ENCODE assay signal across 23 cellular contexts in genomic region chr3:72036899-72037298, GRCh38.
A peak's percentile ranks its signal among the peaks of the same experiment; 100 is the strongest.
DNase-seq lines count a peak whose midpoint lies in the region; ATAC-seq and TF ChIP-seq lines count a peak whose summit lies in the region.
"Had no signal": no experiment of that assay in that cellular context is flagged by ENCODE, and none has a peak within 500 bp of the region (broad histone marks: within the 10 kb centered on the region; RNA-seq: fewer than 3 reads in every experiment).

No MANE protein-coding gene starts in this region.

- no peak overlapping the region for H2BK120ac ChIP-seq in H9 (ENCODE audit: low read depth, low read length, poor library complexity, severe bottlenecking)

- no peaks in the 10 kb centered on the region; the same call in 1 of the 2 replicates for H3K4me1 ChIP-seq in H9 (ENCODE audit: insufficient read depth, low read length)
- H3K4me1 ChIP-seq: thyroid gland had no signal

- no peak overlapping the region for H3K4ac ChIP-seq in H9 (ENCODE audit: low read depth, low read length)

- no peaks in the 10 kb centered on the region for H3K79me1 ChIP-seq in H9 (ENCODE audit: insufficient read depth, low read depth, low read length, poor library complexity, severe bottlenecking)

- no peak overlapping the region for H3K4me2 ChIP-seq in H9 (ENCODE audit: insufficient read depth, insufficient read length, low read length)

- TF ChIP-seq CTCF in H9 (conservative IDR thresholded peaks at IDR 0.05) (no peak), cardiac fibroblast (IDR thresholded peaks at IDR 0.05; ENCODE audit: low read depth, low read length) (no peak), foreskin fibroblast (IDR thresholded peaks at IDR 0.05; ENCODE audit: low read depth, low read length) (no peak)

- peaks cover 3 to 4% of the 10 kb centered on the region in 2 experiments; a peak in 4 of 5 replicates for H3K9me3 Mint-ChIP-seq in H9

- H2BK12ac ChIP-seq in H9 (ENCODE audit: insufficient read length, low read depth, low read length): no peak overlapping the region

- no peaks in the 10 kb centered on the region for H3K9me3 ChIP-seq in H9 (ENCODE audit: control insufficient read depth, low read depth, low read length)
- H3K9me3 ChIP-seq: thyroid gland had no signal

- H3K36me3 Mint-ChIP-seq in H9 (ENCODE audit: insufficient read depth in 1 of 3, low read depth in 3 of 3): peaks cover 0 to 3% (median 2%) of the 10 kb centered on the region in 3 experiments; a peak in 4 of 7 replicates
- H3K36me3 Mint-ChIP-seq: activated naive CD8-positive, alpha-beta T cell treated with anti-CD3 and anti-CD28 coated beads for 36 hours; CD8-positive, alpha-beta memory T cell; stimulated activated memory B cell treated with anti-CD40 and anti-IgM and Interleukin-4, amounts not matched to agents 10 μg/mL and 1 μg/mL and 100 μg/mL, for 72 hours had no signal

- ATAC-seq in HG02852 (IDR thresholded peaks at IDR 0.05; ENCODE audit: unreplicated experiment): no peak
- ATAC-seq: activated CD8-positive, alpha-beta memory T cell treated with anti-CD3 and anti-CD28 coated beads, Interleukin-2, amount 10 ng/mL, durations not matched to agents 7 days and 5 days; left lobe of liver; stimulated activated memory B cell treated with anti-CD40 and anti-IgM and Interleukin-4, amounts not matched to agents 10 μg/mL and 1 μg/mL and 100 μg/mL, for 72 hours had no signal

- no peak overlapping the region for H4K8ac ChIP-seq in H9 (replicated peaks; ENCODE audit: insufficient read length, low read depth, low read length)

- peaks cover 5% of the 10 kb centered on the region for H3K27me3 Mint-ChIP-seq in H9 (ENCODE audit: low read depth)

- H2BK15ac ChIP-seq in H9 (ENCODE audit: low read depth, low read length): no peak overlapping the region

- H3K23ac ChIP-seq in H9 (ENCODE audit: insufficient read length, low read depth, low read length): no peak overlapping the region

- H3K23me2 ChIP-seq in H9 (ENCODE audit: insufficient read length, low read depth, low read length, poor library complexity, severe bottlenecking): no peaks in the 10 kb centered on the region

- DNase-seq in H9 (no peak), cardiac fibroblast (ENCODE audit: low read depth in 2 of 2) (peak; percentile 26 to 88), foreskin fibroblast (peak; percentile 15 to 40), SIG-M5 treated with dmso at 0.1 percent for 504 hours (lab: John Stamatoyannopoulos, UW; ENCODE audit: unreplicated experiment) (no peak)
- no peak for DNase-seq in central memory CD4-positive, alpha-beta T cell
- DNase-seq in activated CD4-positive, alpha-beta T cell treated with anti-CD3 and anti-CD28 coated beads for 1 hour: no peak
- DNase-seq: activated CD4-positive, alpha-beta T cell treated with anti-CD3 and anti-CD28 coated beads for 4 hours; activated CD8-positive, alpha-beta memory T cell treated with anti-CD3 and anti-CD28 coated beads, Interleukin-2, amount 10 ng/mL, durations not matched to agents 7 days and 5 days; activated naive CD8-positive, alpha-beta T cell treated with anti-CD3 and anti-CD28 coated beads for 36 hours; CD8-positive, alpha-beta memory T cell; dermis blood vessel endothelial cell; DMS79; midbrain; MM.1S; NCI-H1436 treated with DMSO at 0.1 percent for 48 hours; NCI-H82; OCI-M1; SHP77; stimulated activated CD4-positive, alpha-beta T cell treated with anti-CD3 and anti-CD28 coated beads, Interleukin-1b, Interleukin-23, amount 100 ng/mL, for 48 hours; thyroid gland had no signal

- peaks cover 14 to 16% of the 10 kb centered on the region in 2 experiments for H3K4me1 Mint-ChIP-seq in H9
- H3K4me1 Mint-ChIP-seq: CD8-positive, alpha-beta memory T cell had no signal

- H3K79me2 ChIP-seq in H9 (ENCODE audit: insufficient read depth, low read length): no peaks in the 10 kb centered on the region

- H2AFZ ChIP-seq in H9 (ENCODE audit: low read length): no peak overlapping the region

- H4K20me1 ChIP-seq in H9 (ENCODE audit: control insufficient read depth, insufficient read depth, insufficient read length): no peaks in the 10 kb centered on the region

- H3K4me3 ChIP-seq in cardiac fibroblast (replicated peaks in 1 of 2; ENCODE audit: low read depth in 2 of 2, low read length in 2 of 2) (no peak overlapping the region), foreskin fibroblast (ENCODE audit: low read depth in 1 of 2, low read length in 2 of 2) (no peak overlapping the region)
- H3K4me3 ChIP-seq: thyroid gland had no signal

- H3K56ac ChIP-seq in H9 (ENCODE audit: insufficient read length, low read depth, low read length): no peak overlapping the region

- no peak overlapping the region for H3K9ac ChIP-seq in H9 (ENCODE audit: extremely low read depth, insufficient read length, low read length)

- H3K4me3 Mint-ChIP-seq in H9: no peak overlapping the region
- H3K4me3 Mint-ChIP-seq: activated CD8-positive, alpha-beta memory T cell treated with anti-CD3 and anti-CD28 coated beads, Interleukin-2, amount 10 ng/mL, durations not matched to agents 7 days and 5 days; activated naive CD8-positive, alpha-beta T cell treated with anti-CD3 and anti-CD28 coated beads for 36 hours; CD8-positive, alpha-beta memory T cell; stimulated activated memory B cell treated with anti-CD40 and anti-IgM and Interleukin-4, amounts not matched to agents 10 μg/mL and 1 μg/mL and 100 μg/mL, for 72 hours had no signal

- no peak overlapping the region for H2BK5ac ChIP-seq in H9 (ENCODE audit: insufficient read length, low read length)

- peak overlapping the region in 1 of 3 experiments; percentile 52; a peak in 2 of 7 replicates for H3K27ac Mint-ChIP-seq in H9
- H3K27ac Mint-ChIP-seq: activated CD8-positive, alpha-beta memory T cell treated with anti-CD3 and anti-CD28 coated beads, Interleukin-2, amount 10 ng/mL, durations not matched to agents 7 days and 5 days; activated naive CD8-positive, alpha-beta T cell treated with anti-CD3 and anti-CD28 coated beads for 36 hours; CD8-positive, alpha-beta memory T cell; stimulated activated memory B cell treated with anti-CD40 and anti-IgM and Interleukin-4, amounts not matched to agents 10 μg/mL and 1 μg/mL and 100 μg/mL, for 72 hours had no signal

- H3K27me3 ChIP-seq in H9 (ENCODE audit: insufficient read depth, low read length): no peaks in the 10 kb centered on the region
- H3K27me3 ChIP-seq: thyroid gland had no signal

- H3K14ac ChIP-seq in H9 (ENCODE audit: insufficient read depth, low read length): no peak overlapping the region

- no CpG with 5 or more reads among the region's 1 CpG for WGBS in H9 (ENCODE audit: extremely low coverage, insufficient read length, low lambda C conversion rate)

- no peak overlapping the region for H3K27ac ChIP-seq in H9 (ENCODE audit: insufficient read length, low read depth, low read length)
- H3K27ac ChIP-seq: thyroid gland had no signal

- no peak overlapping the region for H3K18ac ChIP-seq in H9 (ENCODE audit: insufficient read length, low read depth, low read length)

- no peak overlapping the region for H4K5ac ChIP-seq in H9 (ENCODE audit: insufficient read length, low read depth, low read length)

- H4K91ac ChIP-seq in H9 (ENCODE audit: insufficient read length, low read depth, low read length): peak overlapping the region; percentile 41

- no peak overlapping the region for H2BK20ac ChIP-seq in H9 (ENCODE audit: low read depth, low read length, poor library complexity, severe bottlenecking)

- no peak overlapping the region for H3T11ph ChIP-seq in H9 (ENCODE audit: low read length)

- no peak overlapping the region for H2AK5ac ChIP-seq in H9 (ENCODE audit: insufficient read length, low read length)

Comparison
In these comparisons a context has a peak if more than half of its experiments do, and no peak if none do; other contexts are left out.
1. DNase-seq: peak in cardiac fibroblast (2 of 2) and foreskin fibroblast (2 of 2); none in H9 (single experiment), central memory CD4-positive, alpha-beta T cell (single experiment), SIG-M5 treated with dmso at 0.1 percent for 504 hours (single experiment) and activated CD4-positive, alpha-beta T cell treated with anti-CD3 and anti-CD28 coated beads for 1 hour (single experiment).